Comparison of ENCODE assay signal across 20 cellular contexts in genomic region chr7:103499976-103500375, GRCh38. TPM values are rescaled to one million over a fixed set of nuclear protein-coding genes. Genes with fewer than 3 reads are reported as not detected.
"Had no signal": no experiment of that assay in that cellular context is flagged by ENCODE, and none has a peak within 500 bp of the region (broad histone marks: within the 10 kb centered on the region; RNA-seq: fewer than 3 reads in every experiment).

No MANE protein-coding gene starts in this region.

- H3K9me3 Mint-ChIP-seq: activated naive CD4-positive, alpha-beta T cell treated with anti-CD3 and anti-CD28 coated beads, Interleukin-2, amount 10 ng/mL, durations not matched to agents 7 days and 5 days; activated T-helper 2 cell treated with anti-CD3 and anti-CD28 coated beads, Interferon-gamma antibody, Interleukin-2, Interleukin-4, amounts not matched to agents 10 μg/mL and 5 μg/mL and 100 μg/mL, durations not matched to agents 14 hours and 24 hours and 36 hours; brain; effector memory CD8-positive, alpha-beta T cell; nephron progenitor cell; stimulated activated naive B cell treated with anti-CD40 and anti-IgM and Interleukin-4, amounts not matched to agents 10 μg/mL and 1 μg/mL and 100 μg/mL, for 72 hours had no signal

- H3K9me3 ChIP-seq: adrenal gland, tibial nerve had no signal

- DNase-seq: activated naive CD4-positive, alpha-beta T cell treated with anti-CD3 and anti-CD28 coated beads, Interleukin-2, amount 10 ng/mL, durations not matched to agents 7 days and 5 days; adrenal gland; cerebellar nuclear complex; dermis blood vessel endothelial cell; effector memory CD8-positive, alpha-beta T cell; hypothalamus; nephron progenitor cell; occipital lobe; stimulated activated CD4-positive, alpha-beta T cell treated with anti-CD3 and anti-CD28 coated beads, Interleukin-15, amount 100 ng/mL, for 24 hours; stimulated activated CD4-positive, alpha-beta T cell treated with anti-CD3 and anti-CD28 coated beads, Interleukin-4, amount 100 ng/mL, for 1 hour; stimulated activated naive B cell treated with anti-CD40 and anti-IgM and Interleukin-4, amounts not matched to agents 10 μg/mL and 1 μg/mL and 100 μg/mL, for 72 hours; T-helper 9 cell had no signal

- ATAC-seq: activated CD4-positive, CD25-positive, alpha-beta regulatory T cell treated with anti-CD3 and anti-CD28 coated beads, Interleukin-2, amount 50 U/mL, for 24 hours; effector memory CD8-positive, alpha-beta T cell; stimulated activated naive B cell treated with anti-CD40 and anti-IgM and Interleukin-4, amounts not matched to agents 10 μg/mL and 1 μg/mL and 100 μg/mL, for 72 hours had no signal

- H3K36me3 Mint-ChIP-seq: activated naive CD4-positive, alpha-beta T cell treated with anti-CD3 and anti-CD28 coated beads, Interleukin-2, amount 10 ng/mL, durations not matched to agents 7 days and 5 days; brain; stimulated activated naive B cell treated with anti-CD40 and anti-IgM and Interleukin-4, amounts not matched to agents 10 μg/mL and 1 μg/mL and 100 μg/mL, for 72 hours had no signal

- H3K4me1 Mint-ChIP-seq: activated naive CD4-positive, alpha-beta T cell treated with anti-CD3 and anti-CD28 coated beads, Interleukin-2, amount 10 ng/mL, durations not matched to agents 7 days and 5 days; brain; nephron progenitor cell; stimulated activated naive B cell treated with anti-CD40 and anti-IgM and Interleukin-4, amounts not matched to agents 10 μg/mL and 1 μg/mL and 100 μg/mL, for 72 hours had no signal

- H3K27ac ChIP-seq: adrenal gland had no signal

- H3K36me3 ChIP-seq: adrenal gland had no signal

- H3K27me3 ChIP-seq: adrenal gland, tibial nerve had no signal

- H3K4me3 ChIP-seq: adrenal gland, tibial nerve had no signal

- H3K27ac Mint-ChIP-seq: activated naive CD4-positive, alpha-beta T cell treated with anti-CD3 and anti-CD28 coated beads, Interleukin-2, amount 10 ng/mL, durations not matched to agents 7 days and 5 days; activated T-helper 2 cell treated with anti-CD3 and anti-CD28 coated beads, Interferon-gamma antibody, Interleukin-2, Interleukin-4, amounts not matched to agents 10 μg/mL and 5 μg/mL and 100 μg/mL, durations not matched to agents 14 hours and 24 hours and 36 hours; effector memory CD8-positive, alpha-beta T cell; nephron progenitor cell; stimulated activated naive B cell treated with anti-CD40 and anti-IgM and Interleukin-4, amounts not matched to agents 10 μg/mL and 1 μg/mL and 100 μg/mL, for 72 hours had no signal

- H3K4me1 ChIP-seq: adrenal gland, tibial nerve had no signal

- H3K27me3 Mint-ChIP-seq: brain had no signal

- H3K4me3 Mint-ChIP-seq: activated naive CD4-positive, alpha-beta T cell treated with anti-CD3 and anti-CD28 coated beads, Interleukin-2, amount 10 ng/mL, durations not matched to agents 7 days and 5 days; brain; effector memory CD8-positive, alpha-beta T cell; nephron progenitor cell; stimulated activated naive B cell treated with anti-CD40 and anti-IgM and Interleukin-4, amounts not matched to agents 10 μg/mL and 1 μg/mL and 100 μg/mL, for 72 hours had no signal

RNA-seq across cellular contexts. Expression of gene SLC26A5, which starts 54.0 kb away (rescaled TPM):
- total RNA-seq: activated CD8-positive, alpha-beta memory T cell treated with anti-CD3 and anti-CD28 coated beads for 36 hours; activated T-helper 2 cell treated with anti-CD3 and anti-CD28 coated beads, Interferon-gamma antibody, Interleukin-2, Interleukin-4, amounts not matched to agents 10 μg/mL and 5 μg/mL and 100 μg/mL, durations not matched to agents 14 hours and 24 hours and 36 hours; epithelial cell of proximal tubule; occipital lobe; posterior vena cava; skeletal muscle tissue had no signal
